9 cellular contexts compared by ENCODE assay signal in the genomic region with DNA sequence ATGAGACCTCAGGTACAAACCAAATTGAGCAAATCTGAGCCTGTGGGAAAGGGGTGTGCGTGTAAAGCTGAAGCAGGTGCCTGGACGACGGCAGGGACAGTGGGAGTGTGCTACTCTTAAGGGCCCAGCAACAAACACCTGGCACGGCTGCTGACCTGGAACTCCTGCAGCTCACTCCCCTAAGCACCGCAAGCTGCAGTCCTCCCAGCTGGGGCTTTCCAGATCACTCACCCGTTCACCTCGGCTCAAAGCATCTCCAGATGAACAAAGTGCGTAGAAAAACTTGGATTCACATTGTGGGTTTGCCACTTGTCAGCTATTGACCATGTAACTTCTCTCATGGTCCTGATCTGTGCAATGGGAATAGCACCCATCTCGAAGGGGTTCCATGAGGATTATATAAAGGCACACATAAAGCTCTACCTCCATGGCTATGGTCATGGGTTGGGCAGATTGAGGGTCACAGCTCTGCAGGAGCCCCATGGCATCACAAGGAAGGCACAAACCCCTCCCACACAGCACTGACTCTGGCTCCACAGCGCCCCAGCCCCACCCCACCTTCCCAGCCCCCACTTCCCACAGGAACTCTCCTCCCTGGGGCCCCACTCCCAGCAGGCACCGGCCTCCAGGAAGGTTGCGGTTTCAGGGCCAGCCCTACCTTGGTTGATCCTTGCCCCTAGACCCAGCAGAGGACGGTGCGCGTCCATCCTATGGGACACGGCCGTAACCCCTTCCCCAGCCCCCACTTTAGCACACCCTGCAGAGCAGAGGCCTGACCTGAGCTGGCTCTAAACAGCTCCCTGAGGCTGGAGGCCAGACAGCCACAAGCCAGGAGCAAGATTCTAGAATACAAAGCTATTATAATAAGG.
A peak's percentile ranks its signal among the peaks of the same experiment; 100 is the strongest.
DNase-seq lines count a peak whose midpoint lies in the region; ATAC-seq and TF ChIP-seq lines count a peak whose summit lies in the region.
"Had no signal": no experiment of that assay in that cellular context is flagged by ENCODE, and none has a peak within 500 bp of the region (broad histone marks: within the 10 kb centered on the region; RNA-seq: fewer than 3 reads in every experiment).

No MANE protein-coding gene starts in this region.

- ATAC-seq in GM18502 (IDR thresholded peaks at IDR 0.05; ENCODE audit: poor library complexity, unreplicated experiment) (peak; percentile 88), GM21360 (IDR thresholded peaks at IDR 0.05; ENCODE audit: unreplicated experiment) (peak; percentile 65), HG03378 (IDR thresholded peaks at IDR 0.05; ENCODE audit: unreplicated experiment) (peak; percentile 63)

- peak; percentile 40 for DNase-seq in glomerular visceral epithelial cell (ENCODE audit: extremely low spot score)
- no peak for DNase-seq in NCI-H748 (lab: John Stamatoyannopoulos, UW; ENCODE audit: unreplicated experiment)
- DNase-seq in NCI-H1105 (lab: John Stamatoyannopoulos, UW), result no peak
- no peak for DNase-seq in GOT3 (lab: John Stamatoyannopoulos, UW)
- DNase-seq in erythroblast (lab: John Stamatoyannopoulos, UW), result no peak
- DNase-seq: NCI-H2081 had no signal

- no peak for TF ChIP-seq POLR2A in erythroblast (IDR thresholded peaks at IDR 0.05; ENCODE audit: low read length)
